ENCODE assay signal across 10 cellular contexts in genomic region chr12:66190519-66191406, GRCh38. TPM values are rescaled to one million over a fixed set of nuclear protein-coding genes. Genes with fewer than 3 reads are reported as not detected.
A peak's percentile ranks its signal among the peaks of the same experiment; 100 is the strongest.
DNase-seq lines count a peak whose midpoint lies in the region; ATAC-seq and FAIRE-seq lines count a peak whose summit lies in the region.
"Had no signal": no experiment of that assay in that cellular context is flagged by ENCODE, and none has a peak within 500 bp of the region (broad histone marks: within the 10 kb centered on the region; RNA-seq: fewer than 3 reads in every experiment).

No MANE protein-coding gene starts in this region.

- H3K4me1 Mint-ChIP-seq in activated T-helper 17 cell treated with anti-CD3 and anti-CD28 coated beads, Interleukin-2, amount 50 U/mL, for 72 hours = no peaks in the 10 kb centered on the region

- H3K27ac ChIP-seq in muscle layer of duodenum (ENCODE audit: low read length) (peak overlapping the region; percentile 80), caudate nucleus (ENCODE audit: low read depth, low read length) (no peak overlapping the region)
- H3K27ac ChIP-seq: PC-9 had no signal

- FAIRE-seq in frontal cortex (lab: Jason Lieb, UNC) = no peak

- no peak overlapping the region for H3K27ac Mint-ChIP-seq in activated T-helper 17 cell treated with anti-CD3 and anti-CD28 coated beads, Interleukin-2, amount 50 U/mL, for 72 hours

- no peaks in the 10 kb centered on the region for H3K9me3 ChIP-seq in muscle layer of duodenum (ENCODE audit: control insufficient read depth in 1 of 2, low read length in 2 of 2)

- H3K9me3 Mint-ChIP-seq in activated T-helper 17 cell treated with anti-CD3 and anti-CD28 coated beads, Interleukin-2, amount 50 U/mL, for 72 hours = no peaks in the 10 kb centered on the region

- H3K36me3 Mint-ChIP-seq in activated T-helper 17 cell treated with anti-CD3 and anti-CD28 coated beads, Interleukin-2, amount 50 U/mL, for 72 hours (ENCODE audit: low read depth) = no peaks in the 10 kb centered on the region

- peak overlapping the region; percentile 67 to 69 for H3K4me3 ChIP-seq in muscle layer of duodenum (ENCODE audit: low read depth in 1 of 2, low read length in 2 of 2)
- H3K4me3 ChIP-seq: PC-9 had no signal

- H3K27me3 Mint-ChIP-seq in activated T-helper 17 cell treated with anti-CD3 and anti-CD28 coated beads, Interleukin-2, amount 50 U/mL, for 72 hours = peaks cover 51% of the 10 kb centered on the region

- peak; percentile 32 for ATAC-seq in HG03175 (IDR thresholded peaks at IDR 0.05; ENCODE audit: unreplicated experiment)
- ATAC-seq in activated T-helper 17 cell treated with anti-CD3 and anti-CD28 coated beads, Interleukin-2, amount 50 U/mL, for 72 hours (replicated peaks) = no peak

- H3K27me3 ChIP-seq in muscle layer of duodenum (ENCODE audit: low read depth, low read length) = no peaks in the 10 kb centered on the region

- peak overlapping the region; percentile 24 for H3K4me3 Mint-ChIP-seq in activated T-helper 17 cell treated with anti-CD3 and anti-CD28 coated beads, Interleukin-2, amount 50 U/mL, for 72 hours

- H3K4me1 ChIP-seq in muscle layer of duodenum (ENCODE audit: control insufficient read depth in 1 of 2, insufficient read depth in 2 of 2, low read length in 2 of 2) = peaks cover 0 to 3% of the 10 kb centered on the region in 2 donors

- H3K36me3 ChIP-seq in muscle layer of duodenum (ENCODE audit: control insufficient read depth in 1 of 2, insufficient read depth in 2 of 2, low read length in 2 of 2) = no peaks in the 10 kb centered on the region

- DNase-seq in GF-D8 (lab: John Stamatoyannopoulos, UW) = peak; percentile 41
- DNase-seq in stimulated activated naive CD4-positive, alpha-beta T cell treated with Interleukin-2 at 50 U/mL for 16 hours (lab: John Stamatoyannopoulos, UW) = no peak
- no peak for DNase-seq in caudate nucleus (lab: John Stamatoyannopoulos, UW)
- no peak for DNase-seq in amygdala (lab: John Stamatoyannopoulos, UW)
- DNase-seq in frontal cortex (ENCODE audit: low spot score in 2 of 2) = no peak
- DNase-seq: activated naive CD4-positive, alpha-beta T cell had no signal

RNA-seq across cellular contexts. Expression of gene IRAK3, which starts 1.7 kb away (rescaled TPM):
- 1 to 10 TPM; 1.4 to 1.8 TPM for total RNA-seq in activated T-helper 17 cell treated with anti-CD3 and anti-CD28 coated beads, Interleukin-2, amount 50 U/mL, for 72 hours
- total RNA-seq in frontal cortex = 4.1 TPM

RNA-seq across cellular contexts. Expression of gene TMBIM4, which starts 21.0 kb away (rescaled TPM):
- 10 to 100 TPM; 41.5 to 48.9 TPM for total RNA-seq in activated T-helper 17 cell treated with anti-CD3 and anti-CD28 coated beads, Interleukin-2, amount 50 U/mL, for 72 hours
- 35.1 TPM for total RNA-seq in frontal cortex
